In genomic region chr2:161147856-161148255, GRCh38 we compare ENCODE assay signal across 22 cellular contexts. TPM values are rescaled to one million over a fixed set of nuclear protein-coding genes. Genes with fewer than 3 reads are reported as not detected.
A peak's percentile ranks its signal among the peaks of the same experiment; 100 is the strongest.
DNase-seq lines count a peak whose midpoint lies in the region; ATAC-seq, FAIRE-seq and TF ChIP-seq lines count a peak whose summit lies in the region.
"Had no signal": no experiment of that assay in that cellular context is flagged by ENCODE, and none has a peak within 500 bp of the region (broad histone marks: within the 10 kb centered on the region; RNA-seq: fewer than 3 reads in every experiment).

No MANE protein-coding gene starts in this region.

- 90 to 100% (median 93%) methylated on average over 1 of the region's 1 CpG for WGBS in heart left ventricle, 4 donors

- no peak overlapping the region for H3K4me3 ChIP-seq in heart left ventricle
- H3K4me3 ChIP-seq: ascending aorta, mucosa of descending colon, right lobe of liver had no signal

- no peaks in the 10 kb centered on the region for H3K4me1 ChIP-seq in heart left ventricle
- H3K4me1 ChIP-seq: ascending aorta, right lobe of liver had no signal

- ATAC-seq in GM18502 (IDR thresholded peaks at IDR 0.05; ENCODE audit: poor library complexity, unreplicated experiment) = peak; percentile 62
- peak; percentile 51 for ATAC-seq in GM19395 (IDR thresholded peaks at IDR 0.05; ENCODE audit: unreplicated experiment)
- peak; percentile 64 for ATAC-seq in HG02852 (IDR thresholded peaks at IDR 0.05; ENCODE audit: unreplicated experiment)
- peak; percentile 62 for ATAC-seq in HG03442 (IDR thresholded peaks at IDR 0.05; ENCODE audit: unreplicated experiment)
- no peak for ATAC-seq in stimulated activated naive CD8-positive, alpha-beta T cell treated with anti-CD3 and anti-CD28 coated beads, Interleukin-15, amount 100 ng/mL, for 72 hours
- no peak for ATAC-seq in heart left ventricle
- ATAC-seq: CD8-positive, alpha-beta T cell; mucosa of descending colon; right lobe of liver had no signal

- intact Hi-C loops in heart left ventricle (cut with DNase I) = no loop called here

- peaks cover 0 to 61% (median 31%) of the 10 kb centered on the region in 12 donors for H3K9me3 ChIP-seq in heart left ventricle

- no peak for FAIRE-seq in D721Med (lab: Jason Lieb, UNC)
- FAIRE-seq: H54 had no signal

- no peak overlapping the region for H3K27ac ChIP-seq in heart left ventricle
- H3K27ac ChIP-seq: ascending aorta, right lobe of liver had no signal

- peaks cover 45 to 59% of the 10 kb centered on the region in 2 donors for H3K9me3 Mint-ChIP-seq in stimulated activated naive CD8-positive, alpha-beta T cell treated with anti-CD3 and anti-CD28 coated beads, Interleukin-15, amount 100 ng/mL, for 72 hours

- no peaks in the 10 kb centered on the region for H3K36me3 ChIP-seq in heart left ventricle
- H3K36me3 ChIP-seq: ascending aorta, right lobe of liver had no signal

- H3K4me3 Mint-ChIP-seq in stimulated activated naive CD8-positive, alpha-beta T cell treated with anti-CD3 and anti-CD28 coated beads, Interleukin-15, amount 100 ng/mL, for 72 hours = no peak overlapping the region
- H3K4me3 Mint-ChIP-seq: CD8-positive, alpha-beta T cell; endodermal cell had no signal

- H3K27ac Mint-ChIP-seq in stimulated activated naive CD8-positive, alpha-beta T cell treated with anti-CD3 and anti-CD28 coated beads, Interleukin-15, amount 100 ng/mL, for 72 hours = no peak overlapping the region
- H3K27ac Mint-ChIP-seq: CD8-positive, alpha-beta T cell; endodermal cell had no signal

- no peaks in the 10 kb centered on the region for H3K27me3 ChIP-seq in heart left ventricle
- H3K27me3 ChIP-seq: ascending aorta, right lobe of liver had no signal

- no peak for TF ChIP-seq CTCF in heart left ventricle (IDR thresholded peaks at IDR 0.05)
- no peak for TF ChIP-seq CTCF in D721Med (IDR thresholded peaks at IDR 0.05; ENCODE audit: insufficient read depth, missing control alignments)

- no peak for DNase-seq in stimulated activated naive CD8-positive, alpha-beta T cell treated with anti-CD3 and anti-CD28 coated beads, Interleukin-15, amount 100 ng/mL, for 72 hours
- DNase-seq in heart left ventricle (no peak), D721Med (ENCODE audit: insufficient read length, low spot score) (no peak)
- no peak for DNase-seq in activated CD4-positive, alpha-beta T cell treated with anti-CD3 and anti-CD28 coated beads for 4 hours
- DNase-seq: activated CD4-positive, CD25-positive, alpha-beta regulatory T cell treated with anti-CD3 and anti-CD28 coated beads, Interleukin-2, amount 50 U/mL, for 72 hours; activated gamma-delta T cell treated with Interleukin-2 at 50 U/mL for 16 hours; CD8-positive, alpha-beta T cell; endodermal cell; hippocampal formation; kidney glomerular epithelial cell; mucosa of descending colon; NCI-H1436 treated with DMSO at 0.1 percent for 48 hours; NCI-H2227 treated with DMSO at 0.1 percent for 48 hours; right lobe of liver; stimulated activated CD4-positive, alpha-beta T cell treated with anti-CD3 and anti-CD28 coated beads, Interleukin-1b, Interleukin-23, amount 100 ng/mL, for 48 hours; substantia nigra had no signal

- peaks cover 38% of the 10 kb centered on the region for H3K4me1 Mint-ChIP-seq in stimulated activated naive CD8-positive, alpha-beta T cell treated with anti-CD3 and anti-CD28 coated beads, Interleukin-15, amount 100 ng/mL, for 72 hours
- H3K4me1 Mint-ChIP-seq: endodermal cell had no signal

- no peak for TF ChIP-seq POLR2A in heart left ventricle (IDR thresholded peaks at IDR 0.05)

- no peaks in the 10 kb centered on the region for H3K27me3 Mint-ChIP-seq in stimulated activated naive CD8-positive, alpha-beta T cell treated with anti-CD3 and anti-CD28 coated beads, Interleukin-15, amount 100 ng/mL, for 72 hours

RNA-seq across cellular contexts. Expression of gene TANK, which starts 12.4 kb away (rescaled TPM):
- 10 to 100 TPM; 21.5 to 58.5 (median 32.4) TPM for total RNA-seq in heart left ventricle
- 10 to 100 TPM; 15.4 to 33.0 TPM for polyA plus RNA-seq in heart left ventricle

Comparison
In these comparisons a context has a peak if more than half of its experiments do, and no peak if none do; other contexts are left out.
1. ATAC-seq: peak in GM18502 (single experiment), GM19395 (single experiment), HG02852 (single experiment) and HG03442 (single experiment); none in stimulated activated naive CD8-positive, alpha-beta T cell treated with anti-CD3 and anti-CD28 coated beads, Interleukin-15, amount 100 ng/mL, for 72 hours (single experiment) and heart left ventricle (0 of 4).